1 cellular context compared by ENCODE assay signal in genomic region chr4:1113311-1114009, GRCh38.
TF ChIP-seq lines count a peak whose summit lies in the region.

A gene with protein sequence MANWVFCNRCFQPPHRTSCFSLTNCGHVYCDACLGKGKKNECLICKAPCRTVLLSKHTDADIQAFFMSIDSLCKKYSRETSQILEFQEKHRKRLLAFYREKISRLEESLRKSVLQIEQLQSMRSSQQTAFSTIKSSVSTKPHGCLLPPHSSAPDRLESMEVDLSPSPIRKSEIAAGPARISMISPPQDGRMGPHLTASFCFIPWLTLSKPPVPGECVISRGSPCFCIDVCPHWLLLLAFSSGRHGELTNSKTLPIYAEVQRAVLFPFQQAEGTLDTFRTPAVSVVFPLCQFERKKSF (minus strand): TSS chr4:1113564. CDS start chr4:1113464, 100 bp downstream.

TF ChIP-seq in IMR-90, 13 proteins besides CTCF, POLR2A, EP300 and RAD21 (continued from another document):
- TF ChIP-seq, protein P1, sequence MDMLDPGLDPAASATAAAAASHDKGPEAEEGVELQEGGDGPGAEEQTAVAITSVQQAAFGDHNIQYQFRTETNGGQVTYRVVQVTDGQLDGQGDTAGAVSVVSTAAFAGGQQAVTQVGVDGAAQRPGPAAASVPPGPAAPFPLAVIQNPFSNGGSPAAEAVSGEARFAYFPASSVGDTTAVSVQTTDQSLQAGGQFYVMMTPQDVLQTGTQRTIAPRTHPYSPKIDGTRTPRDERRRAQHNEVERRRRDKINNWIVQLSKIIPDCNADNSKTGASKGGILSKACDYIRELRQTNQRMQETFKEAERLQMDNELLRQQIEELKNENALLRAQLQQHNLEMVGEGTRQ (IDR thresholded peaks at IDR 0.05; ENCODE audit: low read depth, low read length): no peak
TF ChIP-seq in IMR-90: peak in this region for 0.
